14 cellular contexts compared by ENCODE assay signal in the genomic region with DNA sequence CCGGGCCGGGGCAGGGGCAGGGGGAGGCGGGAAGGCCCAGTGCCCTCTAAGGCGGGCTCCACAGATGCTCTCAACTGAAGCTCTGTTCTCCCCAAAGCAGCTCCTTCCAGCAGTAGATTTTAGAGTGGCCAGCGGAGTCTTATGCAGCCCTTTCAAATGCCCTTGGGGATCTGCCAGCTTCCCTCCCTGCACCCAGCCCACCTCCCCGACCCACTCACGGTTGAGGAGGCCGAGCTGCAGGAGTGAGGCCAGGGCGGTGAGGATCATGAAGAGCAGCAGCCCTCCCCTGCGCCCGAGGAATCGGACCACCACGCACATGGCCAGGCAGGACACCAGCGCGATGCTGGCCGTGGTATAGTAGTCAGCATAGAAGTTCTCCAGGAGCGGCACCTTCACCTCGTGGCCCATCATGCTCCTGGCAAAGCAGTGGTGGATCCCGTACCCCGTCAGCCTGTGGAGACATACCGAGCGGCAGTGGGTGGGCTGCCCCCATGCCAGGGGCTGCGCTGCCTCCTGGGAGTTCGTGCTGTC. TPM values are rescaled to one million over a fixed set of nuclear protein-coding genes. Genes with fewer than 3 reads are reported as not detected.
DNase-seq lines count a peak whose midpoint lies in the region; ATAC-seq, FAIRE-seq and TF ChIP-seq lines count a peak whose summit lies in the region.
"Had no signal": no experiment of that assay in that cellular context is flagged by ENCODE, and none has a peak within 500 bp of the region (broad histone marks: within the 10 kb centered on the region; RNA-seq: fewer than 3 reads in every experiment).

No MANE protein-coding gene starts in this region.

- H3K79me1 ChIP-seq in mesenchymal stem cell (replicated peaks; ENCODE audit: low read length, poor library complexity, severe bottlenecking) = peaks cover 2% of the 10 kb centered on the region

- peak overlapping the region in 1 of 2 experiments; percentile 12 for H2BK12ac ChIP-seq in mesenchymal stem cell (ENCODE audit: low read length in 2 of 2)

- H2AFZ ChIP-seq in PC-3 (ENCODE audit: low read length) (no peak overlapping the region), astrocyte (ENCODE audit: low read depth, low read length) (no peak overlapping the region), mesenchymal stem cell (ENCODE audit: low read depth, low read length) (no peak overlapping the region)

- H3K14ac ChIP-seq in mesenchymal stem cell (ENCODE audit: low read length in 2 of 2) = no peak overlapping the region

- no peak for TF ChIP-seq POLR2A in spleen (IDR thresholded peaks at IDR 0.05)

- H3K4ac ChIP-seq in mesenchymal stem cell (ENCODE audit: low read depth in 1 of 2, low read length in 2 of 2) = no peak overlapping the region

- H3K4me2 ChIP-seq in PC-3 (ENCODE audit: low read length) (no peak overlapping the region), astrocyte (ENCODE audit: low read length) (peak overlapping the region; percentile 15), mesenchymal stem cell (ENCODE audit: low read length, poor library complexity, severe bottlenecking) (no peak overlapping the region)

- no peak for ATAC-seq in PC-3
- ATAC-seq: GM12878, HCT116 had no signal

- H2BK5ac ChIP-seq in mesenchymal stem cell (ENCODE audit: low read depth, low read length, poor library complexity, severe bottlenecking) = no peak overlapping the region

- TF ChIP-seq CTCF in PC-3 (conservative IDR thresholded peaks at IDR 0.05; ENCODE audit: low read depth, low read length) (no peak), astrocyte (IDR thresholded peaks at IDR 0.05; ENCODE audit: insufficient read depth, low read depth, low read length) (no peak), spleen (IDR thresholded peaks at IDR 0.05 in 8 of 11, conservative IDR thresholded peaks at IDR 0.05 in 3 of 11) (no peak), brain microvascular endothelial cell (IDR thresholded peaks at IDR 0.05; ENCODE audit: low read depth, low read length, missing control alignments) (no peak)

- no peaks in the 10 kb centered on the region for H3K36me3 ChIP-seq in PC-3 (ENCODE audit: low read depth, low read length)
- no peaks in the 10 kb centered on the region for H3K36me3 ChIP-seq in astrocyte (ENCODE audit: insufficient read depth, low read length)
- peaks cover 19 to 80% of the 10 kb centered on the region in 2 experiments for H3K36me3 ChIP-seq in mesenchymal stem cell (ENCODE audit: control insufficient read depth in 1 of 2, insufficient read depth in 2 of 2, low read depth in 1 of 2, low read length in 2 of 2)
- peaks cover 0 to 27% (median 0%) of the 10 kb centered on the region in 6 donors for H3K36me3 ChIP-seq in spleen
- H3K36me3 ChIP-seq in brain microvascular endothelial cell (replicated peaks) = no peaks in the 10 kb centered on the region

- no peak overlapping the region for H2BK15ac ChIP-seq in mesenchymal stem cell (ENCODE audit: low read depth, poor library complexity, severe bottlenecking)

- 94% methylated on average over 24 of the region's 24 CpGs for WGBS in mesenchymal stem cell
- WGBS in spleen, 5 donors = 92 to 97% (median 94%) methylated on average over 24 of the region's 24 CpGs

- H3K9me3 ChIP-seq in PC-3 (ENCODE audit: low read length) = no peaks in the 10 kb centered on the region
- no peaks in the 10 kb centered on the region for H3K9me3 ChIP-seq in astrocyte (ENCODE audit: insufficient read depth, low read depth, low read length)
- no peaks in the 10 kb centered on the region for H3K9me3 ChIP-seq in mesenchymal stem cell (ENCODE audit: control insufficient read depth, low read length)
- no peaks in the 10 kb centered on the region for H3K9me3 ChIP-seq in spleen

- H3K9ac ChIP-seq in PC-3 (ENCODE audit: low read length) (no peak overlapping the region), astrocyte (ENCODE audit: low read length) (no peak overlapping the region), mesenchymal stem cell (ENCODE audit: low read length) (no peak overlapping the region)

- H2BK120ac ChIP-seq in mesenchymal stem cell (ENCODE audit: low read depth, low read length) = no peak overlapping the region

- H3K79me2 ChIP-seq in PC-3 (ENCODE audit: low read length) = no peaks in the 10 kb centered on the region
- no peaks in the 10 kb centered on the region for H3K79me2 ChIP-seq in astrocyte (ENCODE audit: insufficient read depth, low read length)

- no peak overlapping the region for H2AK5ac ChIP-seq in mesenchymal stem cell (ENCODE audit: low read length, severe bottlenecking)

- H3K4me1 ChIP-seq in PC-3 (ENCODE audit: insufficient read depth, low read length) (peaks cover 19% of the 10 kb centered on the region), astrocyte (ENCODE audit: insufficient read depth, low read length) (peaks cover 12% of the 10 kb centered on the region), mesenchymal stem cell (ENCODE audit: control insufficient read depth, insufficient read depth, low read depth, low read length) (peaks cover 9% of the 10 kb centered on the region), spleen (peaks cover 0 to 16% (median under 1%) of the 10 kb centered on the region in 6 donors)

- no peak overlapping the region for H3K23ac ChIP-seq in mesenchymal stem cell (ENCODE audit: low read length in 2 of 2)

- peaks cover 6% of the 10 kb centered on the region for H3K36me3 Mint-ChIP-seq in astrocyte (ENCODE audit: low read depth, unreplicated experiment)

- H3K27ac Mint-ChIP-seq in astrocyte (ENCODE audit: unreplicated experiment) = no peak overlapping the region

- peaks cover 9% of the 10 kb centered on the region for H3K27me3 Mint-ChIP-seq in astrocyte (ENCODE audit: low read depth, unreplicated experiment)

- BruUV-seq in PC-3 (replicated peaks; lab: Mats Ljungman, UMichigan) = no TSS peak

- CTCF ChIA-PET in PC-3 (lab: Charles Lee) = no interaction called here

- H3K27me3 ChIP-seq in PC-3 (ENCODE audit: low read length) (no peaks in the 10 kb centered on the region), astrocyte (ENCODE audit: insufficient read depth, low read length) (peaks cover 4% of the 10 kb centered on the region), mesenchymal stem cell (ENCODE audit: control insufficient read depth in 1 of 2, insufficient read depth in 1 of 2, low read length in 2 of 2) (no peaks in the 10 kb centered on the region), spleen (replicated peaks in 1 of 7) (no peaks in the 10 kb centered on the region), brain microvascular endothelial cell (replicated peaks) (no peaks in the 10 kb centered on the region)

- no peak overlapping the region for H3K4me3 Mint-ChIP-seq in astrocyte (ENCODE audit: unreplicated experiment)

- DNase-seq in PC-3 (no peak), astrocyte (ENCODE audit: low read depth) (no peak), mesenchymal stem cell (no peak), spleen (peak; percentile 69), brain microvascular endothelial cell (no peak), SHP77 (lab: John Stamatoyannopoulos, UW) (no peak)
- no peak for DNase-seq in stimulated activated CD4-positive, alpha-beta T cell treated with anti-CD3 and anti-CD28 coated beads, Interleukin-12 subunit alpha, Interleukin-12 subunit beta, amount 100 ng/mL, for 4 hours
- DNase-seq: AML-193, DMS79, NCI-H1436 treated with DMSO at 0.1 percent for 48 hours, NCI-H226 had no signal

- H3K27ac ChIP-seq in PC-3 (ENCODE audit: low read length) (0 out of 2 replicates have a peak overlapping the region, but pooled peaks have one; percentile 20), astrocyte (ENCODE audit: low read depth, low read length) (no peak overlapping the region), mesenchymal stem cell (ENCODE audit: low read length, poor library complexity, severe bottlenecking) (no peak overlapping the region), spleen (no peak overlapping the region), brain microvascular endothelial cell (no peak overlapping the region)

- no peaks in the 10 kb centered on the region for H3K9me2 ChIP-seq in PC-3 (replicated peaks; ENCODE audit: low read length)

- in situ Hi-C loops in brain microvascular endothelial cell (cut with HindIII; ENCODE audit: low pct_ligation_motif_present, low sequenced_read_pairs) = loop anchor here (10.0 kb wide), 1 partner anchor 438 kb away; no protein-coding TSS in a partner anchor

- intact Hi-C loops in PC-3 (cut with micrococcal nuclease) = no loop called here
- intact Hi-C loops in spleen (cut with DNase I; ENCODE audit: low total_unique reads) = loop anchor here (10.0 kb wide), 1 partner anchor 168 kb away; a partner anchor contains a TSS

- no peaks in the 10 kb centered on the region for H3K9me3 Mint-ChIP-seq in astrocyte (ENCODE audit: unreplicated experiment)

- peaks cover 8% of the 10 kb centered on the region for H3K4me1 Mint-ChIP-seq in astrocyte (ENCODE audit: low read depth, unreplicated experiment)

- H4K8ac ChIP-seq in mesenchymal stem cell (ENCODE audit: low read length) = no peak overlapping the region

- H3F3A ChIP-seq in PC-3 (ENCODE audit: low read length, unreplicated experiment) = peaks cover 3% of the 10 kb centered on the region

- no peak overlapping the region for H3K18ac ChIP-seq in mesenchymal stem cell (ENCODE audit: low read depth in 1 of 2, low read length in 2 of 2)

- POLR2A ChIA-PET in PC-3 (lab: Charles Lee; ENCODE audit: unreplicated experiment) = no interaction called here

- peak overlapping the region; percentile 39 for H4K91ac ChIP-seq in mesenchymal stem cell (ENCODE audit: low read length)

- FAIRE-seq in astrocyte (lab: Jason Lieb, UNC) = no peak
- FAIRE-seq: GM12878, HTR-8/SVneo had no signal

- H4K20me1 ChIP-seq in PC-3 (ENCODE audit: low read length) (no peaks in the 10 kb centered on the region), astrocyte (ENCODE audit: insufficient read depth, low read length) (no peaks in the 10 kb centered on the region)

- no peak overlapping the region for H3K4me3 ChIP-seq in PC-3 (ENCODE audit: low read length)
- no peak overlapping the region for H3K4me3 ChIP-seq in astrocyte (ENCODE audit: insufficient read depth, low read depth, low read length)
- peak overlapping the region in 1 of 2 experiments; percentile 34 for H3K4me3 ChIP-seq in mesenchymal stem cell (ENCODE audit: insufficient read depth in 1 of 2, low read depth in 1 of 2, low read length in 2 of 2)
- no peak overlapping the region for H3K4me3 ChIP-seq in spleen
- no peak overlapping the region for H3K4me3 ChIP-seq in brain microvascular endothelial cell (ENCODE audit: low read depth, low read length)
- H3K4me3 ChIP-seq: GM12878 had no signal

RNA-seq across cellular contexts. Expression of a gene that starts 28.0 kb away (rescaled TPM):
- total RNA-seq in PC-3 (2014; rRNA removed) (51.9 and 63.3 TPM in 2 replicates), astrocyte (22.2 and 23.4 TPM in 2 replicates), spleen (10 to 100 TPM; 12.1 to 21.0 (median 17.3) TPM)
- polyA plus RNA-seq in mesenchymal stem cell (2013, experiment 1 of 2) = 24.6 TPM
- polyA plus RNA-seq in mesenchymal stem cell (2013, experiment 2 of 2) = 26.0 TPM
- 10 to 100 TPM; 39.0 to 41.6 (median 39.6) TPM for polyA plus RNA-seq in spleen

RNA-seq across cellular contexts. Expression of a gene that starts 59.3 kb away (rescaled TPM):
- 5.1 and 6.5 TPM in 2 replicates for total RNA-seq in PC-3 (2014; rRNA removed)
- total RNA-seq in astrocyte = 124 and 144 TPM in 2 replicates
- polyA plus RNA-seq in mesenchymal stem cell (2013, experiment 1 of 2) = 24.5 TPM
- polyA plus RNA-seq in mesenchymal stem cell (2013, experiment 2 of 2) = 25.5 TPM
- 1 to 10 TPM in 2 of 7 donors, under 1 TPM in 4, not detected in 1; 0.39 to 1.6 (median 0.82) TPM for total RNA-seq in spleen
- 1 to 10 TPM; 1.0 to 2.2 (median 1.3) TPM for polyA plus RNA-seq in spleen

Comparison
In these comparisons a context has a peak if more than half of its experiments do, and no peak if none do; other contexts are left out.
1. RNA of a gene that starts 59.3 kb away (total RNA-seq): 124 to 144 TPM in astrocyte; 5.1 to 6.5 TPM in PC-3 and 0.39 to 1.6 TPM in spleen; every median in the first group is over 10 times any median in the second.